15 cellular contexts compared by ENCODE assay signal in genomic region chr6:168507297-168507696, GRCh38.
"Had no signal": no experiment of that assay in that cellular context is flagged by ENCODE, and none has a peak within 500 bp of the region (broad histone marks: within the 10 kb centered on the region; RNA-seq: fewer than 3 reads in every experiment).

No MANE protein-coding gene starts in this region.

- H3K9me3 ChIP-seq: ovary, tibial nerve, vagina had no signal

- DNase-seq: activated B cell treated with CpG ODN at 0.5 μM for 24 hours; activated CD4-positive, alpha-beta T cell treated with anti-CD3 and anti-CD28 coated beads for 48 hours; activated CD8-positive, alpha-beta T cell treated with anti-CD3 and anti-CD28 coated beads for 36 hours; activated effector memory CD4-positive, alpha-beta T cell treated with Interleukin-2 at 50 U/mL for 16 hours; activated naive CD4-positive, alpha-beta T cell treated with anti-CD3 and anti-CD28 coated beads, Interleukin-2, amount 50 U/mL, for 16 hours; activated T-cell treated with anti-CD3 and anti-CD28 coated beads, Interleukin-2, amount 50 U/mL, for 4 hours; ovary; stimulated activated CD4-positive, alpha-beta T cell treated with anti-CD3 and anti-CD28 coated beads, Interleukin-12 subunit alpha, Interleukin-12 subunit beta, amount 100 ng/mL, for 4 hours; stimulated activated CD4-positive, alpha-beta T cell treated with anti-CD3 and anti-CD28 coated beads, Interleukin-2, amount 100 ng/mL, for 24 hours had no signal

- H3K27ac ChIP-seq: cardiac muscle cell, ovary, tibial nerve, vagina had no signal

- H3K36me3 ChIP-seq: cardiac muscle cell, ovary, tibial nerve, vagina had no signal

- ATAC-seq: activated CD8-positive, alpha-beta T cell treated with anti-CD3 and anti-CD28 coated beads for 36 hours; activated T-cell treated with anti-CD3 and anti-CD28 coated beads, Interleukin-2, amount 50 U/mL, for 4 hours; esophagus mucosa; stimulated activated effector memory CD8-positive, alpha-beta T cell treated with anti-CD3 and anti-CD28 coated beads, Interleukin-12 subunit alpha, Interleukin-12 subunit beta, amount 100 ng/mL, for 72 hours had no signal

- H3K4me3 ChIP-seq: cardiac muscle cell, lung, ovary, tibial nerve, vagina had no signal

- H3K4me1 ChIP-seq: tibial nerve, vagina had no signal

- H3K27me3 ChIP-seq: cardiac muscle cell, ovary, tibial nerve, vagina had no signal
